Comparison of ENCODE assay signal across 8 cellular contexts in the genomic region with DNA sequence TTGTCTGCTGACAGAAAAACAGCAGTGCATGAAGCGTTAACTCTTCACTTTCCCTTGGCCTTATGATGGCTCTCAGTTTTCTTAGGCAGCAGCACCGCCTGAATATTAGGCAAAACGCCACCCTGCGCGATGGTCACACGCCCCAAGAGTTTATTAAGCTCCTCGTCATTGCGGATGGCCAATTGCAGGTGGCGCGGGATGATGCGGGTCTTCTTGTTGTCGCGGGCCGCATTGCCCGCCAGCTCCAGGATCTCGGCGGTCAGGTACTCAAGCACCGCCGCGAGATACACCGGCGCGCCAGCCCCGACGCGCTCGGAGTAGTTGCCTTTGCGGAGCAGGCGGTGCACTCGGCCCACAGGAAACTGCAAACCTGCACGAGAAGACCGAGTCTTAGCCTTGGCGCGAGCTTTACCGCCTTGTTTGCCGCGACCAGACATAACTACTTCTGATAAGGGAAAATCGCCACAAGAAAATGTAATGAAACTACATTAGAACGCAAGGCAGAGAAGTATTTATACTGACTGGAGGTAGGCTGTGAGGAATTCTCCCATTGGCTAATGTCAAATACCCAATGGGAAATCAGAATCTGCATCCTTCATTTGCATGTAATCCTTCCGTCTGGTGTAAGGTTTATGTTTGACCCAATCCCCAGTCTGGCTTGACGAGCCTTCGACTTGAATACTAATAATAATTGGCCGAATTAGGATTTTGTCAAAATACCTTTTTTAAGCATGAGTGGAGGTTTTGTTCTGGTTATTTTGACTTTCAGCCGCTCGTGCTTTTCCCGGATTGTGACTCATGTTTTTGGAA. TPM values are rescaled to one million over a fixed set of nuclear protein-coding genes. Genes with fewer than 3 reads are reported as not detected.
A peak's percentile ranks its signal among the peaks of the same experiment; 100 is the strongest.
DNase-seq lines count a peak whose midpoint lies in the region; ATAC-seq and TF ChIP-seq lines count a peak whose summit lies in the region.

No MANE protein-coding gene starts in this region.

- no peaks in the 10 kb centered on the region for H3K9me3 Mint-ChIP-seq in activated naive CD8-positive, alpha-beta T cell treated with anti-CD3 and anti-CD28 coated beads, Interleukin-2, amount 10 ng/mL, durations not matched to agents 7 days and 5 days

- peak overlapping the region; percentile 88 for H3K4me3 Mint-ChIP-seq in activated naive CD8-positive, alpha-beta T cell treated with anti-CD3 and anti-CD28 coated beads, Interleukin-2, amount 10 ng/mL, durations not matched to agents 7 days and 5 days

- DNase-seq in GM12865 (ENCODE audit: low read depth) (peak; percentile 97), HFF-Myc (ENCODE audit: extremely low read depth, low read depth) (peak; percentile 99), MG63 (peak; percentile 72), SIG-M5 (lab: John Stamatoyannopoulos, UW) (peak; percentile 90), glomerular endothelial cell (ENCODE audit: extremely low read depth, low read depth, low spot score) (peak; percentile 95), occipital lobe (lab: John Stamatoyannopoulos, UW) (peak; percentile 47), GM19240 (ENCODE audit: insufficient read length, low spot score) (no peak)
- peak; percentile 82 for DNase-seq in activated naive CD8-positive, alpha-beta T cell treated with anti-CD3 and anti-CD28 coated beads, Interleukin-2, amount 10 ng/mL, durations not matched to agents 7 days and 5 days

- ATAC-seq in activated naive CD8-positive, alpha-beta T cell treated with anti-CD3 and anti-CD28 coated beads, Interleukin-2, amount 10 ng/mL, durations not matched to agents 7 days and 5 days (ENCODE audit: low read depth), result peak; percentile 68

- peaks cover 58% of the 10 kb centered on the region for H3K4me1 Mint-ChIP-seq in activated naive CD8-positive, alpha-beta T cell treated with anti-CD3 and anti-CD28 coated beads, Interleukin-2, amount 10 ng/mL, durations not matched to agents 7 days and 5 days

- H3K27ac Mint-ChIP-seq in activated naive CD8-positive, alpha-beta T cell treated with anti-CD3 and anti-CD28 coated beads, Interleukin-2, amount 10 ng/mL, durations not matched to agents 7 days and 5 days, result peak overlapping the region; percentile 98

- H3K27me3 Mint-ChIP-seq in activated naive CD8-positive, alpha-beta T cell treated with anti-CD3 and anti-CD28 coated beads, Interleukin-2, amount 10 ng/mL, durations not matched to agents 7 days and 5 days, result peaks cover 3% of the 10 kb centered on the region

- no peaks in the 10 kb centered on the region for H3K27me3 ChIP-seq in MG63

- no peaks in the 10 kb centered on the region for H3K36me3 ChIP-seq in MG63

- TF ChIP-seq CTCF in GM12865 (IDR thresholded peaks at IDR 0.05; ENCODE audit: insufficient read depth, low read depth, low read length, missing control alignments) (no peak), HFF-Myc (IDR thresholded peaks at IDR 0.05; ENCODE audit: low read depth, low read length, missing control alignments) (no peak)

- POLR2A ChIA-PET in activated naive CD8-positive, alpha-beta T cell treated with anti-CD3 and anti-CD28 coated beads, Interleukin-2, amount 10 ng/mL, durations not matched to agents 7 days and 5 days (lab: Charles Lee), result interaction anchor here (0.6 to 17.1 kb wide), 33 partner anchors 11 to 1861 kb away, joined by 3 to 1993 read pairs (median 25); a partner anchor contains a TSS

- H3K9me3 ChIP-seq in MG63, result no peaks in the 10 kb centered on the region

- H3K4me3 ChIP-seq in GM12865 (ENCODE audit: low read depth, low read length) (peak overlapping the region; percentile 77), HFF-Myc (replicated peaks; ENCODE audit: low read depth, low read length) (peak overlapping the region; percentile 46), MG63 (peak overlapping the region; percentile 53)

- H3K36me3 Mint-ChIP-seq in activated naive CD8-positive, alpha-beta T cell treated with anti-CD3 and anti-CD28 coated beads, Interleukin-2, amount 10 ng/mL, durations not matched to agents 7 days and 5 days, result peaks cover 2% of the 10 kb centered on the region

RNA-seq across cellular contexts. Expression of gene HFE, which starts 53.9 kb away (rescaled TPM):
- 7.7 and 9.1 TPM in 2 replicates for total RNA-seq in MG63 (2014; rRNA removed; shearing (Covaris generic); ENCODE audit: low replicate concordance)
- 1 to 10 TPM; 5.0 to 7.2 TPM for total RNA-seq in activated naive CD8-positive, alpha-beta T cell treated with anti-CD3 and anti-CD28 coated beads, Interleukin-2, amount 10 ng/mL, durations not matched to agents 7 days and 5 days
- 3.4 and 4.7 TPM in 2 replicates for total RNA-seq in glomerular endothelial cell
- total RNA-seq in occipital lobe, result 1.1 TPM
